In genomic region chr7:138359891-138360582, GRCh38 we compare ENCODE assay signal across 1 cellular context.
A peak's percentile ranks its signal among the peaks of the same experiment; 100 is the strongest.
TF ChIP-seq lines count a peak whose summit lies in the region.

No MANE protein-coding gene starts in this region.

TF ChIP-seq in K562, 482 proteins besides CTCF, POLR2A, EP300 and RAD21 (continued from another document):
- TF ChIP-seq DPF2 (IDR thresholded peaks at IDR 0.05) (peak; percentile 48; the same call in 1 of the 2 replicates), CEBPG (CRISPR knock-in tag; IDR thresholded peaks at IDR 0.05) (0 out of 2 replicates have a peak, but pooled peaks have one; percentile 31), CEBPG (tag; conservative IDR thresholded peaks at IDR 0.05 in 1 of 2, IDR thresholded peaks at IDR 0.05 in 1 of 2) (peak; percentile 92 to 94), ZNF354B (CRISPR knock-in tag; IDR thresholded peaks at IDR 0.05) (no peak), PBX2 (CRISPR knock-in tag; IDR thresholded peaks at IDR 0.05; ENCODE audit: low read depth) (no peak), PBX2 (tag; conservative IDR thresholded peaks at IDR 0.05; ENCODE audit: low read depth) (0 out of 2 replicates have a peak, but pooled peaks have one; percentile 13), CHD1 (IDR thresholded peaks at IDR 0.05; ENCODE audit: low read length) (no peak), ZNF212 (CRISPR knock-in tag; IDR thresholded peaks at IDR 0.05) (no peak), PTRF (tag; IDR thresholded peaks at IDR 0.05) (peak; percentile 16; the same call in 1 of the 2 replicates)
